Comparison of ENCODE assay signal across 8 cellular contexts in the genomic region with DNA sequence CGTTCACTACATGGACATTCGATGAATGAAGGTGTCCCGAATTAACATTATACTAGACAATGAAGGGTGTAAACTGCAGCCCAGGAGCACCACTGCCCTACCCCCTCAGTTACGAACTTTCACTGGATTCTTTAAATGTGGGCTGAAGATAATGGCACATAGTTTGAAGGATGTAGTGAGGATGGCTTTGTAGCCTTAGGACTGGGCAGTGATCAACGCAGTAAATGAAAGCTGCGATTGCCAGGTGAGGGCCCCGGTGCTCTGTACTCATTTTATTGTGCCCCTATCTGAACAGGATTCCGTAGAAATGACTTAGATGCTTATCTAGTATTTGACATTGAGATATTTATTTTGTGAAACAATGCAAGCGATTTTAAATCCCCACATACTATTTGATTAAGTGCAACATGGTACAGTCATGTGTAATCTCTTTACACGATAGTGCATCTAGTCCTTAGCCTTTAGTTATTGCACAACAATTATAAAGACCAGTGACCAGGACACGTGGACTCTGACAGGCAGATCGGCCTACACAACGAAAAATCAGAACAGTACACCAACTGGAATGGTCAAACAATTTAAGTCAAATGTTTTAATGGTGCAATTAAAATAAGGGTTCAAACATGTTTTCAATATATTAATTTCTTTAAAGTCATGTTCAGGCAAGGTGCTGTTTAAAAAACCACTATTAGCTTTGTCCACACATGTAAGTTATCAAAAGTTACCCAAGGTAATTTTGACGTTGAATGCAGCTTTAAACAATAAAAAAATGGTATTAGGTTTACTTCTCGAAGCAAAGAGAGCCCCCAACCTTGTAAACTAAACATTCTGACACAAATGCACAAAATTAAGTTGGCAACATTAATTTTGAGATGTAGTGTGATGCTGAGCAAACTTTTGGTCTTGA. TPM values are rescaled to one million over a fixed set of nuclear protein-coding genes. Genes with fewer than 3 reads are reported as not detected.
DNase-seq lines count a peak whose midpoint lies in the region; ATAC-seq and TF ChIP-seq lines count a peak whose summit lies in the region.

No MANE protein-coding gene starts in this region.

- H3K36me3 Mint-ChIP-seq in neural progenitor cell, result peaks cover 17% of the 10 kb centered on the region

- H3K9me3 ChIP-seq in ES-I3 (ENCODE audit: control insufficient read depth, insufficient read depth, low read length) (no peaks in the 10 kb centered on the region), neural progenitor cell (ENCODE audit: low read depth) (no peaks in the 10 kb centered on the region)

- H3K36me3 ChIP-seq in ES-I3 (ENCODE audit: insufficient read depth, low read length) (peaks cover 4% of the 10 kb centered on the region; the same call in 1 of the 2 replicates), neural progenitor cell (peaks cover 5% of the 10 kb centered on the region)

- H3K27ac Mint-ChIP-seq in neural progenitor cell, result no peak overlapping the region

- DNase-seq in LNCaP clone FGC (ENCODE audit: low read depth) (peak; percentile 82), cardiac fibroblast (ENCODE audit: low read depth in 2 of 2) (peak; percentile 35 to 49), neural progenitor cell (ENCODE audit: low spot score) (no peak), NCI-H1417 treated with DMSO at 0.1 percent for 48 hours (lab: John Stamatoyannopoulos, UW) (no peak)
- DNase-seq in activated naive CD4-positive, alpha-beta T cell treated with Interleukin-2 at 50 U/mL for 16 hours, result no peak

- no peaks in the 10 kb centered on the region for H3K27me3 Mint-ChIP-seq in neural progenitor cell (ENCODE audit: insufficient read depth, low read depth)

- H3K4me3 ChIP-seq in LNCaP clone FGC (ENCODE audit: low read depth, low read length) (peak overlapping the region; percentile 92), cardiac fibroblast (replicated peaks in 1 of 2; ENCODE audit: low read depth in 2 of 2, low read length in 2 of 2) (peak overlapping the region; percentile 84 to 89), neural progenitor cell (peak overlapping the region; percentile 64)

- H3K27ac ChIP-seq in neural progenitor cell, result peak overlapping the region; percentile 51

- TF ChIP-seq CTCF in LNCaP clone FGC (IDR thresholded peaks at IDR 0.05; ENCODE audit: control insufficient read depth, extremely low read depth, insufficient read depth), result no peak
- TF ChIP-seq CTCF in cardiac fibroblast (IDR thresholded peaks at IDR 0.05; ENCODE audit: low read depth, low read length), result no peak
- no peak for TF ChIP-seq CTCF in neural progenitor cell (IDR thresholded peaks at IDR 0.05)

- peaks cover 21% of the 10 kb centered on the region for H4K20me1 ChIP-seq in neural progenitor cell (ENCODE audit: low read depth)

- H2AFZ ChIP-seq in neural progenitor cell (replicated peaks), result no peak overlapping the region

- peaks cover 7% of the 10 kb centered on the region; the same call in 1 of the 2 replicates for H3K4me1 ChIP-seq in ES-I3 (ENCODE audit: insufficient read depth, low read length)
- peaks cover 13% of the 10 kb centered on the region for H3K4me1 ChIP-seq in neural progenitor cell

- H3K4me2 ChIP-seq in neural progenitor cell, result peak overlapping the region; percentile 89

- H3K4me1 Mint-ChIP-seq in neural progenitor cell, result peaks cover 20% of the 10 kb centered on the region

- ATAC-seq in GM21717 (IDR thresholded peaks at IDR 0.05; ENCODE audit: unreplicated experiment), result no peak
- ATAC-seq in GM18867 (IDR thresholded peaks at IDR 0.05; ENCODE audit: unreplicated experiment), result no peak

- peak overlapping the region; percentile 77 for H3K9ac ChIP-seq in ES-I3 (ENCODE audit: low read depth, low read length)
- no peak overlapping the region for H3K9ac ChIP-seq in neural progenitor cell

- H3K9me3 Mint-ChIP-seq in neural progenitor cell, result no peaks in the 10 kb centered on the region

- H3K4me3 Mint-ChIP-seq in neural progenitor cell, result no peak overlapping the region

- H3K79me2 ChIP-seq in neural progenitor cell (ENCODE audit: low read depth), result peaks cover 20% of the 10 kb centered on the region

- no peaks in the 10 kb centered on the region for H3K27me3 ChIP-seq in neural progenitor cell

- H3F3A ChIP-seq in neural progenitor cell (ENCODE audit: low read depth), result peaks cover 37% of the 10 kb centered on the region

RNA-seq across cellular contexts. Expression of a gene that starts 17.4 kb away (rescaled TPM):
- total RNA-seq in neural progenitor cell (ENCODE audit: low replicate concordance), result 2.4 and 4.3 TPM in 2 replicates

Comparison
In these comparisons a context has a peak if more than half of its experiments do, and no peak if none do; other contexts are left out.
1. DNase-seq: peak in LNCaP clone FGC (single experiment) and cardiac fibroblast (2 of 2); none in neural progenitor cell (single experiment), NCI-H1417 treated with DMSO at 0.1 percent for 48 hours (single experiment) and activated naive CD4-positive, alpha-beta T cell treated with Interleukin-2 at 50 U/mL for 16 hours (single experiment).
2. Peak in every context shown above with its lines, with median percentiles within 50 percentile points of each other: H3K4me3 ChIP-seq.